Comparison of ENCODE assay signal across 26 cellular contexts in the genomic region with DNA sequence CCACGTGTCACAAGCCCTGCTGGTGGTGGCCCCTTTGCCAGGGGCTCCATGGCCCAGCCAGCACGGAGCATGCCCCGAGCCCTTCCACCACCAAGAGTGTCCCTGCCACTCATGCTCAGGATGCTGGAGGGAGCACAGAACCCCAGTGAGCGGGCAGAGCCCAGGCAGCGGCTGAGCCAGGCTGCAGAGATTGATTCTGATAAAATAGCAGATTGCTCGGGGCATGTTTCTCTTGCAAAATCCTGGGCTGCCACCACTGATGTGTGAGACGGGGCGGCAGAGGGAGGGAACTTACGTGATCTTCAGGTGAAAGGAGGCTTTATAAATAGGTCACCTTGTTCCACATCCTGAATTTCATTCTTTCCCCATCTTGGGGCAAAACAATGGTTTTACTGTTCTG. TPM values are rescaled to one million over a fixed set of nuclear protein-coding genes. Genes with fewer than 3 reads are reported as not detected.
DNase-seq lines count a peak whose midpoint lies in the region; ATAC-seq and TF ChIP-seq lines count a peak whose summit lies in the region.
"Had no signal": no experiment of that assay in that cellular context is flagged by ENCODE, and none has a peak within 500 bp of the region (broad histone marks: within the 10 kb centered on the region; RNA-seq: fewer than 3 reads in every experiment).

No MANE protein-coding gene starts in this region.

- no peaks in the 10 kb centered on the region for H3K9me3 ChIP-seq in CD4-positive, alpha-beta memory T cell (ENCODE audit: control insufficient read depth in 1 of 2, low read length in 2 of 2)
- H3K9me3 ChIP-seq: thyroid gland had no signal

- no peak overlapping the region for H3K27ac Mint-ChIP-seq in Calu3 (ENCODE audit: unreplicated experiment)
- 0 out of 2 replicates have a peak overlapping the region, but pooled peaks have one; percentile 53 for H3K27ac Mint-ChIP-seq in WTC11
- peak overlapping the region in 2 of 7 donors; percentile 21 to 61 for H3K27ac Mint-ChIP-seq in CD4-positive, alpha-beta memory T cell
- H3K27ac Mint-ChIP-seq: activated CD4-positive, alpha-beta T cell treated with anti-CD3 and anti-CD28 coated beads, Interleukin-2, amount 10 ng/mL, durations not matched to agents 7 days and 5 days; memory B cell; stimulated activated naive B cell treated with anti-CD40 and anti-IgM and Interleukin-4, amounts not matched to agents 10 μg/mL and 1 μg/mL and 100 μg/mL, for 72 hours; T-helper 2 cell treated with Interferon-gamma antibody and Interleukin-4, amounts not matched to agents 5 μg/mL and 100 μg/mL, for 36 hours had no signal

- H3K4me3 Mint-ChIP-seq in Calu3 (ENCODE audit: low read depth, unreplicated experiment) (no peak overlapping the region), WTC11 (no peak overlapping the region)
- no peak overlapping the region for H3K4me3 Mint-ChIP-seq in CD4-positive, alpha-beta memory T cell
- H3K4me3 Mint-ChIP-seq: activated CD4-positive, alpha-beta T cell treated with anti-CD3 and anti-CD28 coated beads, Interleukin-2, amount 10 ng/mL, durations not matched to agents 7 days and 5 days; activated T-cell treated with anti-CD3 and anti-CD28 coated beads, Interleukin-2, amount 50 U/mL, for 4 hours; brain; memory B cell; stimulated activated naive B cell treated with anti-CD40 and anti-IgM and Interleukin-4, amounts not matched to agents 10 μg/mL and 1 μg/mL and 100 μg/mL, for 72 hours; T-helper 2 cell treated with Interferon-gamma antibody and Interleukin-4, amounts not matched to agents 5 μg/mL and 100 μg/mL, for 36 hours had no signal

- BruUV-seq in Calu3 (replicated peaks; lab: Mats Ljungman, UMichigan): no TSS peak

- H3K9me3 Mint-ChIP-seq in Calu3 (ENCODE audit: low read depth, unreplicated experiment): no peaks in the 10 kb centered on the region
- H3K9me3 Mint-ChIP-seq in WTC11: peaks cover 7% of the 10 kb centered on the region
- H3K9me3 Mint-ChIP-seq in CD4-positive, alpha-beta memory T cell: peaks cover 0 to 6% (median 0%) of the 10 kb centered on the region in 8 donors
- H3K9me3 Mint-ChIP-seq: memory B cell; stimulated activated naive B cell treated with anti-CD40 and anti-IgM and Interleukin-4, amounts not matched to agents 10 μg/mL and 1 μg/mL and 100 μg/mL, for 72 hours; T-helper 2 cell treated with Interferon-gamma antibody and Interleukin-4, amounts not matched to agents 5 μg/mL and 100 μg/mL, for 36 hours had no signal

- H3K4me1 Mint-ChIP-seq in Calu3 (ENCODE audit: low read depth, unreplicated experiment): peaks cover 9% of the 10 kb centered on the region
- peaks cover 28% of the 10 kb centered on the region for H3K4me1 Mint-ChIP-seq in WTC11
- peaks cover 0 to 2% (median 1%) of the 10 kb centered on the region in 4 donors for H3K4me1 Mint-ChIP-seq in CD4-positive, alpha-beta memory T cell
- H3K4me1 Mint-ChIP-seq: activated CD4-positive, alpha-beta T cell treated with anti-CD3 and anti-CD28 coated beads, Interleukin-2, amount 10 ng/mL, durations not matched to agents 7 days and 5 days; memory B cell had no signal

- CTCF ChIA-PET in Calu3 (lab: Charles Lee): no interaction called here
- CTCF ChIA-PET in WTC11 (lab: Charles Lee): no interaction called here
- CTCF ChIA-PET in CD4-positive, alpha-beta memory T cell (lab: Charles Lee; ENCODE audit: partially characterized antibody): no interaction called here

- POLR2A ChIA-PET in WTC11 (lab: Charles Lee): no interaction called here
- POLR2A ChIA-PET in CD4-positive, alpha-beta memory T cell (lab: Charles Lee; ENCODE audit: partially characterized antibody): no interaction called here

- intact Hi-C loops in Calu3 (cut with micrococcal nuclease; ENCODE audit: unreplicated experiment): no loop called here
- intact Hi-C loops in CD4-positive, alpha-beta memory T cell (cut with micrococcal nuclease): no loop called here

- DNase-seq in Calu3: peak; percentile 40
- no peak for DNase-seq in WTC11 (ENCODE audit: low spot score)
- peak; percentile 60 for DNase-seq in left kidney (ENCODE audit: low read depth, low spot score)
- DNase-seq in substantia nigra (lab: John Stamatoyannopoulos, UW): peak in 1 of 49 donors; percentile 15
- DNase-seq in CD4-positive, alpha-beta memory T cell: no peak
- DNase-seq in COLO668 (lab: John Stamatoyannopoulos, UW; ENCODE audit: unreplicated experiment): no peak
- DNase-seq in activated T-cell treated with anti-CD3 and anti-CD28 coated beads, Interleukin-2, amount 50 U/mL, for 48 hours: no peak
- DNase-seq in T-helper 9 cell: no peak
- DNase-seq: ACHN; activated CD4-positive, alpha-beta T cell treated with anti-CD3 and anti-CD28 coated beads, Interleukin-2, amount 10 ng/mL, durations not matched to agents 7 days and 5 days; activated T-cell treated with anti-CD3 and anti-CD28 coated beads, Interleukin-2, amount 50 U/mL, for 4 hours; effector CD8-positive, alpha-beta T cell; erythroblast; foreskin fibroblast; NCI-H1105; NCI-H2029 treated with DMSO at 0.1 percent for 48 hours; NCI-H748 treated with DMSO at 0.1 percent for 48 hours; stimulated activated CD4-positive, alpha-beta T cell treated with anti-CD3 and anti-CD28 coated beads, Interleukin-15, amount 100 ng/mL, for 24 hours; stimulated activated naive B cell treated with anti-CD40 and anti-IgM and Interleukin-4, amounts not matched to agents 10 μg/mL and 1 μg/mL and 100 μg/mL, for 72 hours; thyroid gland had no signal

- no peaks in the 10 kb centered on the region for H3K36me3 ChIP-seq in CD4-positive, alpha-beta memory T cell (ENCODE audit: insufficient read depth, low read length)
- H3K36me3 ChIP-seq: heart left ventricle, thyroid gland had no signal

- no peaks in the 10 kb centered on the region for H3K27me3 ChIP-seq in CD4-positive, alpha-beta memory T cell (ENCODE audit: insufficient read depth, low read length)
- H3K27me3 ChIP-seq: heart left ventricle, thyroid gland had no signal

- ATAC-seq in WTC11: no peak
- ATAC-seq: activated T-cell treated with anti-CD3 and anti-CD28 coated beads, Interleukin-2, amount 50 U/mL, for 4 hours; HCT116; heart left ventricle; stimulated activated naive B cell treated with anti-CD40 and anti-IgM and Interleukin-4, amounts not matched to agents 10 μg/mL and 1 μg/mL and 100 μg/mL, for 72 hours had no signal

- H3K27ac ChIP-seq in substantia nigra (ENCODE audit: low read depth, low read length, poor library complexity, severe bottlenecking): peak overlapping the region; percentile 33
- no peak overlapping the region for H3K27ac ChIP-seq in CD4-positive, alpha-beta memory T cell (ENCODE audit: low read depth, low read length)
- H3K27ac ChIP-seq: heart left ventricle, VCaP had no signal

- TF ChIP-seq CTCF in Calu3 (IDR thresholded peaks at IDR 0.05; ENCODE audit: unreplicated experiment): no peak
- no peak for TF ChIP-seq CTCF in WTC11 (IDR thresholded peaks at IDR 0.05)

- H3K27me3 Mint-ChIP-seq in Calu3 (ENCODE audit: unreplicated experiment) (no peaks in the 10 kb centered on the region), WTC11 (ENCODE audit: low read depth) (no peaks in the 10 kb centered on the region; the same call in 1 of the 2 replicates)
- H3K27me3 Mint-ChIP-seq in CD4-positive, alpha-beta memory T cell: no peaks in the 10 kb centered on the region
- H3K27me3 Mint-ChIP-seq: activated CD4-positive, alpha-beta T cell treated with anti-CD3 and anti-CD28 coated beads, Interleukin-2, amount 10 ng/mL, durations not matched to agents 7 days and 5 days; stimulated activated naive B cell treated with anti-CD40 and anti-IgM and Interleukin-4, amounts not matched to agents 10 μg/mL and 1 μg/mL and 100 μg/mL, for 72 hours had no signal

- no peak overlapping the region for H3K4me3 ChIP-seq in CD4-positive, alpha-beta memory T cell (ENCODE audit: low read length in 2 of 2)
- H3K4me3 ChIP-seq: heart left ventricle, thyroid gland had no signal

- H3K4me1 ChIP-seq in CD4-positive, alpha-beta memory T cell (ENCODE audit: insufficient read depth, low read length): no peaks in the 10 kb centered on the region

- H3K36me3 Mint-ChIP-seq in Calu3 (ENCODE audit: insufficient read depth, unreplicated experiment) (peaks cover 5% of the 10 kb centered on the region), WTC11 (peaks cover 3% of the 10 kb centered on the region; the same call in 1 of the 2 replicates)
- H3K36me3 Mint-ChIP-seq in CD4-positive, alpha-beta memory T cell: peaks cover 0 to 12% of the 10 kb centered on the region in 2 donors
- H3K36me3 Mint-ChIP-seq: brain; stimulated activated naive B cell treated with anti-CD40 and anti-IgM and Interleukin-4, amounts not matched to agents 10 μg/mL and 1 μg/mL and 100 μg/mL, for 72 hours had no signal

TF ChIP-seq in WTC11, 78 proteins besides CTCF, POLR2A, EP300 and RAD21 (continues in another document):
- TF ChIP-seq, protein P1, sequence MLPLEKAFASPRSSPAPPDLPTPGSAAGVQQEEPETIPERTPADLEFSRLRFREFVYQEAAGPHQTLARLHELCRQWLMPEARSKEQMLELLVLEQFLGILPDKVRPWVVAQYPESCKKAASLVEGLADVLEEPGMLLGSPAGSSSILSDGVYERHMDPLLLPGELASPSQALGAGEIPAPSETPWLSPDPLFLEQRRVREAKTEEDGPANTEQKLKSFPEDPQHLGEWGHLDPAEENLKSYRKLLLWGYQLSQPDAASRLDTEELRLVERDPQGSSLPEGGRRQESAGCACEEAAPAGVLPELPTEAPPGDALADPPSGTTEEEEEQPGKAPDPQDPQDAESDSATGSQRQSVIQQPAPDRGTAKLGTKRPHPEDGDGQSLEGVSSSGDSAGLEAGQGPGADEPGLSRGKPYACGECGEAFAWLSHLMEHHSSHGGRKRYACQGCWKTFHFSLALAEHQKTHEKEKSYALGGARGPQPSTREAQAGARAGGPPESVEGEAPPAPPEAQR (CRISPR knock-in tag; IDR thresholded peaks at IDR 0.05): no peak
- TF ChIP-seq EMX1 (CRISPR knock-in tag; IDR thresholded peaks at IDR 0.05): no peak
- TF ChIP-seq, protein P2, sequence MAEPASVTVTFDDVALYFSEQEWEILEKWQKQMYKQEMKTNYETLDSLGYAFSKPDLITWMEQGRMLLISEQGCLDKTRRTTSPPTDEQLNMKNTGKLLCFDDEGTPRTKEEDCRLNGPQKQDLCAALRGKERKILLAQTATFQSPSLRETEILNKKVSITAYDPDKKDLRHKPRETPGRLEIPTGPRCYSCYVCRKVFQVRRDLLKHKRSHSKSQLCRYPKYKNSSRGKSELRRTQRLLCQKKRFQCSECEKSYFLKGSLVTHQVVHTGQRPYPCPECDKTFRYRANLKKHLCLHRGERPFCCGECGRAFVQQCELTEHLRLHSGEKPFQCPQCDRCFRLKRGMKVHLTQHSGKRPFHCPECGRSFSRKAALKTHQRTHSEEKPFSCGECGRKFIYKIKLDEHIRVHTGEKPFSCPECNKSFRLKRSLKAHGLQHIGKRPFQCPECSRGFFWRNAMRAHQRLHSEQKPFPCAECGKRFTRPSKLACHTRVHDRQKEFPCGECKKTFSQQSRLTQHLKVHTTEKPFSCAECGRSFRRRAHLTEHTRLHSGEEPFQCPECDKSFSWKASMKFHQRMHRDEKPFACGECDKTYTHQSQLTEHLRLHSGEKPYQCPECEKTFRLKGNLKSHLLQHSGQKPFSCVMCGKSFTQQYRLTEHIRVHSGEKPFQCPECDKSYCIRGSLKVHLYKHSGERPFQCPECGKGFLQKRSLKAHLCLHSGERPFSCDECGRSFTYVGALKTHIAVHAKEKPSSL (CRISPR knock-in tag; conservative IDR thresholded peaks at IDR 0.05): no peak

RNA-seq across cellular contexts. Expression of gene SPSB1, which starts 53.2 kb away (rescaled TPM):
- total RNA-seq in Calu3 (2022) (4.9 and 5.8 TPM in 2 replicates), WTC11 (2021) (4.3 to 5.5 TPM (median 4.6 TPM) in 3 replicates)
- total RNA-seq in CD4-positive, alpha-beta memory T cell: 1 to 10 TPM; 3.3 to 4.1 TPM
- 1 to 10 TPM; 2.8 to 4.5 TPM for polyA plus RNA-seq in CD4-positive, alpha-beta memory T cell

Comparison
In these comparisons a context has a peak if more than half of its experiments do, and no peak if none do; other contexts are left out.
1. DNase-seq: peak in Calu3 (single experiment) and left kidney (single experiment); none in WTC11 (single experiment), CD4-positive, alpha-beta memory T cell (0 of 5), COLO668 (single experiment), activated T-cell treated with anti-CD3 and anti-CD28 coated beads, Interleukin-2, amount 50 U/mL, for 48 hours (0 of 2) and T-helper 9 cell (single experiment).